In the genomic region with DNA sequence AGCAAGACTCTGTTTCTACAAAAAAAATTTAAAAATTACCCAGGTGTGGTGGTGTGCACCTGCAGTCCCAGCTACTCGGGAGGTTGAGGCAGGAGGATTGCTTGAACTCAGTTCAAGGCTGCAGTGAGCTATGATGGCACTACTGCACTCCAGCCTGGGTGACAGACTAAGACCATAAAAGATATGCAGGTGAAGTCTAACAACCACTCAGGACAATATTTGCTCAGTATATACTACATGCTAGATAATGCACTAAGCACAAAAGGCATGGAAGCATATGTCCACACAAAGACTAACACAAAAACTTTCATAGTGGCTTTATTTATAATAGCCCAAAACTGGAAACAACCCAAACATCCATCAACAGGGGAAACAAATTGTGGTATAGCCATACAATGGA, we compare ENCODE assay signal across 16 cellular contexts.
"Had no signal": no experiment of that assay in that cellular context is flagged by ENCODE, and none has a peak within 500 bp of the region (broad histone marks: within the 10 kb centered on the region; RNA-seq: fewer than 3 reads in every experiment).

No MANE protein-coding gene starts in this region.

- H3K9me3 ChIP-seq: body of pancreas, heart left ventricle, neutrophil, ovary, prostate gland, upper lobe of left lung had no signal

- H3K4me3 ChIP-seq: body of pancreas, cardiac muscle cell, heart left ventricle, ovary, prostate gland, upper lobe of left lung had no signal

- H3K27me3 ChIP-seq: body of pancreas, cardiac muscle cell, heart left ventricle, neutrophil, ovary, upper lobe of left lung had no signal

- DNase-seq: activated CD4-positive, alpha-beta T cell treated with anti-CD3 and anti-CD28 coated beads for 1 hour; activated gamma-delta T cell treated with Interleukin-2 at 50 U/mL for 16 hours; activated T-cell treated with anti-CD3 and anti-CD28 coated beads, Interleukin-2, amount 50 U/mL, for 1 hour; anterior cingulate cortex; body of pancreas; cortex of kidney; endodermal cell; heart left ventricle; ovary; stimulated activated CD4-positive, alpha-beta T cell treated with anti-CD3 and anti-CD28 coated beads, Interleukin-4, amount 100 ng/mL, for 1 hour; stimulated activated naive CD4-positive, alpha-beta T cell; upper lobe of left lung had no signal

- H3K36me3 ChIP-seq: cardiac muscle cell, heart left ventricle, neutrophil, ovary, prostate gland, upper lobe of left lung had no signal

- H3K27ac ChIP-seq: body of pancreas, cardiac muscle cell, epithelial cell of prostate, heart left ventricle, neutrophil, ovary, prostate gland, upper lobe of left lung had no signal

- H3K4me1 ChIP-seq: body of pancreas, prostate gland had no signal
